11 cellular contexts compared by ENCODE assay signal in the genomic region with DNA sequence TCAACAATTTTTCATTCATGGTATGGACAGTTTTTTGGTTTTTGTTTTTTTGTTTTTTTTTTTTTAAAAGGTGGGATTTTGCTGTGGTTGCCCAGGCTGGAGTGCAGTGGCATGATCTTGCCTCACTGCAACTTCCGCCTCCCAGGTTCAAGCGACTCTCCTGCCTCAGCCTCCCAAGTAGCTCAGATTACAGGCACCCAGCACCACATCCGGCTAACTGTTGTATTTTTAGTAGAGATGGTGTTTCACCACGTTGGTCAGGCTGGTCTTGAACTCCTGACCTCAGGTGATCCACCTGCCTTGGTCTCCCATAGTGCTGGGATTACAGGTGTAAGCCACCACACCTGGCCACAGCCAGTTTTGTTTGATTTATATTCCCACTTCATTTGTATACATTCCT. TPM values are rescaled to one million over a fixed set of nuclear protein-coding genes. Genes with fewer than 3 reads are reported as not detected.
A peak's percentile ranks its signal among the peaks of the same experiment; 100 is the strongest.
DNase-seq lines count a peak whose midpoint lies in the region; ATAC-seq and TF ChIP-seq lines count a peak whose summit lies in the region.
"Not testable (repeated sequence)": the region's sequence is repeated elsewhere in the genome, so short reads cannot be mapped to it uniquely, and the experiment has no call there.
"Had no signal": no experiment of that assay in that cellular context is flagged by ENCODE, and none has a peak within 500 bp of the region (broad histone marks: within the 10 kb centered on the region; RNA-seq: fewer than 3 reads in every experiment).

No MANE protein-coding gene starts in this region.

- not testable (repeated sequence) for TF ChIP-seq POLR2A in NB4 (IDR thresholded peaks at IDR 0.05; ENCODE audit: extremely low read depth, insufficient read length); heart left ventricle (IDR thresholded peaks at IDR 0.05)

- H3K4me2 ChIP-seq in BLaER1 treated with 17β-estradiol and CSF1 and Interleukin-3, amounts not matched to agents 10 nM and 100 nM, result peak overlapping the region; percentile 21 to 94 (median 74); a peak in 20 of 22 replicates

- intact Hi-C loops in ascending aorta (cut with DNase I), result loop anchor here (2.0 to 5.0 kb wide), 3 partner anchors 28 to 96 kb away; no protein-coding TSS in a partner anchor
- intact Hi-C loops in heart left ventricle (cut with DNase I), result loop anchor here in 1 of 10 donors (2.0 kb wide), 1 partner anchor 32 kb away; no protein-coding TSS in a partner anchor

- not testable (repeated sequence) for TF ChIP-seq CTCF in NB4 (IDR thresholded peaks at IDR 0.05; ENCODE audit: low read depth, low read length); ascending aorta (IDR thresholded peaks at IDR 0.05); heart left ventricle (IDR thresholded peaks at IDR 0.05); right atrium auricular region (IDR thresholded peaks at IDR 0.05); thoracic aorta (IDR thresholded peaks at IDR 0.05)

- WGBS in heart left ventricle, 4 donors, result 50 to 68% (median 64%) methylated on average over 4 of the region's 4 CpGs

- not testable (repeated sequence) for H4K20me1 ChIP-seq in BLaER1 treated with 17β-estradiol and CSF1 and Interleukin-3, amounts not matched to agents 10 nM and 100 nM

- not testable (repeated sequence) for H3K9ac ChIP-seq in BLaER1 treated with 17β-estradiol and CSF1 and Interleukin-3, amounts not matched to agents 10 nM and 100 nM

- H3K9me3 ChIP-seq in BLaER1 treated with 17β-estradiol and CSF1 and Interleukin-3, amounts not matched to agents 10 nM and 100 nM (replicated peaks in 1 of 11), result peaks cover 0 to 21% (median 17%) of the 10 kb centered on the region in 11 experiments; a peak in 14 of 22 replicates
- not testable (repeated sequence) for H3K9me3 ChIP-seq in ascending aorta, heart left ventricle, right atrium auricular region, thoracic aorta

- peak in 1 of 4 donors; percentile 24 for ATAC-seq in heart left ventricle
- not testable (repeated sequence) for ATAC-seq in thoracic aorta (ENCODE audit: insufficient number of reproducible peaks, low FRiP score, low read depth)

- peaks cover 22 to 39% (median 31%) of the 10 kb centered on the region in 10 experiments for H3K4me1 ChIP-seq in BLaER1 treated with 17β-estradiol and CSF1 and Interleukin-3, amounts not matched to agents 10 nM and 100 nM
- H3K4me1 ChIP-seq in ascending aorta (peaks cover 2 to 19% of the 10 kb centered on the region in 2 donors), heart left ventricle (peaks cover 0 to 11% (median 0%) of the 10 kb centered on the region in 12 donors), thoracic aorta (ENCODE audit: control insufficient read depth in 1 of 2, low read depth in 2 of 2) (peaks cover 24 to 41% of the 10 kb centered on the region in 2 donors)
- H3K4me1 ChIP-seq in right atrium auricular region, result not testable (repeated sequence)

- not testable (repeated sequence) for H3K27me3 ChIP-seq in BLaER1 treated with 17β-estradiol and CSF1 and Interleukin-3, amounts not matched to agents 10 nM and 100 nM; ascending aorta; heart left ventricle; right atrium auricular region; thoracic aorta (replicated peaks; ENCODE audit: insufficient read depth)

- peak overlapping the region in 1 of 11 experiments; percentile 43; a peak in 1 of 22 replicates for H3K27ac ChIP-seq in BLaER1 treated with 17β-estradiol and CSF1 and Interleukin-3, amounts not matched to agents 10 nM and 100 nM
- H3K27ac ChIP-seq in ascending aorta (peak overlapping the region; percentile 66 to 67), heart left ventricle (peak overlapping the region in 10 of 12 donors; percentile 54 to 74 (median 66)), right atrium auricular region (peak overlapping the region; percentile 36 to 73), thoracic aorta (peak overlapping the region; percentile 87)

- DNase-seq in NB4 (ENCODE audit: low read depth), result peak; percentile 16
- DNase-seq in ascending aorta (ENCODE audit: low spot score in 2 of 2); heart left ventricle; thoracic aorta (ENCODE audit: low spot score): not testable (repeated sequence)
- peak; percentile 56 for DNase-seq in right atrium auricular region (ENCODE audit: low spot score)

- H3K4me3 ChIP-seq in BLaER1 treated with 17β-estradiol and CSF1 and Interleukin-3, amounts not matched to agents 10 nM and 100 nM; NB4 (ENCODE audit: low read depth, low read length); ascending aorta; heart left ventricle; right atrium auricular region; thoracic aorta: not testable (repeated sequence)

- H3K36me3 ChIP-seq in BLaER1 treated with 17β-estradiol and CSF1 and Interleukin-3, amounts not matched to agents 10 nM and 100 nM; ascending aorta; heart left ventricle; right atrium auricular region; thoracic aorta: not testable (repeated sequence)

RNA-seq across cellular contexts. Expression of a gene that starts 16.6 kb away (rescaled TPM):
- total RNA-seq in ascending aorta (not detected), heart left ventricle (1 to 10 TPM in 1 of 9 donors, under 1 TPM in 6, not detected in 2; 0.12 to 1.2 (median 0.39) TPM), right atrium auricular region (under 1 TPM; 0.31 to 0.33 TPM), thoracic aorta (under 1 TPM; 0.14 to 0.42 TPM)
- polyA plus RNA-seq in heart left ventricle, result under 1 TPM; 0.01 to 0.30 TPM
- total RNA-seq: Caco-2; CD4-positive, CD25-positive, alpha-beta regulatory T cell had no signal
- polyA plus RNA-seq: CD4-positive, CD25-positive, alpha-beta regulatory T cell had no signal

RNA-seq across cellular contexts. Expression of a gene that starts 37.1 kb away (rescaled TPM):
- total RNA-seq in ascending aorta, result not detected
- not detected for total RNA-seq in heart left ventricle
- polyA plus RNA-seq in heart left ventricle, result not detected
- total RNA-seq in right atrium auricular region, result not detected
- not detected for total RNA-seq in thoracic aorta
- total RNA-seq: Caco-2; CD4-positive, CD25-positive, alpha-beta regulatory T cell; CD8-positive, alpha-beta T cell; HFFc6 had no signal
- polyA plus RNA-seq: A549; CD4-positive, CD25-positive, alpha-beta regulatory T cell had no signal
